ENCODE assay signal across 32 cellular contexts in the genomic region with DNA sequence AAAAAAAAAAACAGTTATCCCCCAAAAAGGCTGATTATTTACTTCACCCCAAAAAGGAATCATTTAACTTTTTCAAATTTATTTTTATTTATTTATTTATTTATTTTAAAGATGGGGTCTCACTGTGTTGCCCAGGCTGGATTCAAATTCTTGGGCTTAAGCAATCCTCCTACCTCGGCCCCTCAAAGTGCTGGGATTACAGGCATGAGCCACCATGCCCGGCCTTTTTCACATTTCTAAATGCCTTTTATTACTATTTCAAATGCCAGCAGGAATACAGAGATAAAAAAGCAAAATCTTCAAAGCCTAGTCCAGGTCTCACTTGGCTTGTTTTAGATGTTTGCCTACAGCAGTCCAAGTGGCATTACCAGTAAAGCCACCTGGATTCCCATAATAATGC.
"Had no signal": no experiment of that assay in that cellular context is flagged by ENCODE, and none has a peak within 500 bp of the region (broad histone marks: within the 10 kb centered on the region; RNA-seq: fewer than 3 reads in every experiment).

No MANE protein-coding gene starts in this region.

- H3K36me3 Mint-ChIP-seq: activated CD4-positive, alpha-beta memory T cell treated with anti-CD3 and anti-CD28 coated beads for 36 hours; activated CD8-positive, alpha-beta memory T cell treated with anti-CD3 and anti-CD28 coated beads, Interleukin-2, amount 10 ng/mL, durations not matched to agents 7 days and 5 days; activated naive CD8-positive, alpha-beta T cell treated with anti-CD3 and anti-CD28 coated beads for 36 hours had no signal

- H3K9me3 ChIP-seq: adrenal gland, ascending aorta, esophagus muscularis mucosa, gastroesophageal sphincter had no signal

- H3K27me3 ChIP-seq: adrenal gland, ascending aorta, brain microvascular endothelial cell, dorsolateral prefrontal cortex, esophagus muscularis mucosa, foreskin keratinocyte, gastroesophageal sphincter had no signal

- H3K27me3 Mint-ChIP-seq: activated CD4-positive, alpha-beta memory T cell treated with anti-CD3 and anti-CD28 coated beads for 36 hours; activated CD4-positive, alpha-beta T cell treated with anti-CD3 and anti-CD28 coated beads for 36 hours; activated CD4-positive, alpha-beta T cell treated with anti-CD3 and anti-CD28 coated beads, Interleukin-2, amount 10 ng/mL, durations not matched to agents 24 days and 14 days; activated CD8-positive, alpha-beta memory T cell treated with anti-CD3 and anti-CD28 coated beads, Interleukin-2, amount 10 ng/mL, durations not matched to agents 7 days and 5 days; activated naive CD4-positive, alpha-beta T cell treated with anti-CD3 and anti-CD28 coated beads, Interleukin-2, amount 50 U/mL, for 24 hours; activated naive CD8-positive, alpha-beta T cell treated with anti-CD3 and anti-CD28 coated beads for 36 hours; activated naive CD8-positive, alpha-beta T cell treated with anti-CD3 and anti-CD28 coated beads, Interleukin-2, amount 50 U/mL, for 24 hours; dendritic cell treated with granulocyte-macrophage colony-stimulating factor and Interleukin-4, amounts not matched to agents 40 ng/mL and 50 ng/mL, for 4 days had no signal

- FAIRE-seq: bronchial epithelial cell had no signal

- H3K4me3 Mint-ChIP-seq: activated CD4-positive, alpha-beta memory T cell treated with anti-CD3 and anti-CD28 coated beads for 36 hours; activated CD4-positive, alpha-beta T cell treated with anti-CD3 and anti-CD28 coated beads for 36 hours; activated CD4-positive, alpha-beta T cell treated with anti-CD3 and anti-CD28 coated beads, Interleukin-2, amount 10 ng/mL, durations not matched to agents 24 days and 14 days; activated CD8-positive, alpha-beta memory T cell treated with anti-CD3 and anti-CD28 coated beads, Interleukin-2, amount 10 ng/mL, durations not matched to agents 7 days and 5 days; activated CD8-positive, alpha-beta T cell treated with anti-CD3 and anti-CD28 coated beads, Interleukin-2, amount 10 ng/mL, durations not matched to agents 7 days and 5 days; activated naive CD4-positive, alpha-beta T cell treated with anti-CD3 and anti-CD28 coated beads for 36 hours; activated naive CD4-positive, alpha-beta T cell treated with anti-CD3 and anti-CD28 coated beads, Interleukin-2, amount 50 U/mL, for 24 hours; activated naive CD8-positive, alpha-beta T cell treated with anti-CD3 and anti-CD28 coated beads for 36 hours; activated naive CD8-positive, alpha-beta T cell treated with anti-CD3 and anti-CD28 coated beads, Interleukin-2, amount 50 U/mL, for 24 hours; activated T-helper 1 cell treated with anti-CD3 and anti-CD28 coated beads, Interleukin-12 subunit alpha, Interleukin-12 subunit beta, Interleukin-2, Interleukin-4 antibody, amounts not matched to agents 30 ng/mL and 10 ng/mL and 1 ng/mL, durations not matched to agents 14 hours and 24 hours and 36 hours; central memory CD8-positive, alpha-beta T cell; dendritic cell treated with granulocyte-macrophage colony-stimulating factor and Interleukin-4, amounts not matched to agents 40 ng/mL and 50 ng/mL, for 4 days had no signal

- H3K9me3 Mint-ChIP-seq: activated CD4-positive, alpha-beta memory T cell treated with anti-CD3 and anti-CD28 coated beads for 36 hours; activated CD4-positive, alpha-beta T cell treated with anti-CD3 and anti-CD28 coated beads, Interleukin-2, amount 10 ng/mL, durations not matched to agents 24 days and 14 days; activated naive CD4-positive, alpha-beta T cell treated with anti-CD3 and anti-CD28 coated beads for 36 hours; activated naive CD4-positive, alpha-beta T cell treated with anti-CD3 and anti-CD28 coated beads, Interleukin-2, amount 50 U/mL, for 24 hours; activated naive CD8-positive, alpha-beta T cell treated with anti-CD3 and anti-CD28 coated beads for 36 hours; activated naive CD8-positive, alpha-beta T cell treated with anti-CD3 and anti-CD28 coated beads, Interleukin-2, amount 50 U/mL, for 24 hours; activated T-helper 1 cell treated with anti-CD3 and anti-CD28 coated beads, Interleukin-12 subunit alpha, Interleukin-12 subunit beta, Interleukin-2, Interleukin-4 antibody, amounts not matched to agents 30 ng/mL and 10 ng/mL and 1 ng/mL, durations not matched to agents 14 hours and 24 hours and 36 hours; activated T-helper 2 cell treated with anti-CD3 and anti-CD28 coated beads, Interferon-gamma antibody, Interleukin-2, Interleukin-4, amounts not matched to agents 10 μg/mL and 5 μg/mL and 100 μg/mL, durations not matched to agents 14 hours and 24 hours and 36 hours; central memory CD8-positive, alpha-beta T cell; dendritic cell treated with granulocyte-macrophage colony-stimulating factor and Interleukin-4, amounts not matched to agents 40 ng/mL and 50 ng/mL, for 4 days had no signal

- H3K4me1 Mint-ChIP-seq: activated CD4-positive, alpha-beta T cell treated with anti-CD3 and anti-CD28 coated beads for 36 hours; activated CD4-positive, alpha-beta T cell treated with anti-CD3 and anti-CD28 coated beads, Interleukin-2, amount 10 ng/mL, durations not matched to agents 24 days and 14 days; activated CD8-positive, alpha-beta memory T cell treated with anti-CD3 and anti-CD28 coated beads, Interleukin-2, amount 10 ng/mL, durations not matched to agents 7 days and 5 days; activated naive CD4-positive, alpha-beta T cell treated with anti-CD3 and anti-CD28 coated beads, Interleukin-2, amount 50 U/mL, for 24 hours; activated naive CD8-positive, alpha-beta T cell treated with anti-CD3 and anti-CD28 coated beads for 36 hours; activated naive CD8-positive, alpha-beta T cell treated with anti-CD3 and anti-CD28 coated beads, Interleukin-2, amount 50 U/mL, for 24 hours; central memory CD8-positive, alpha-beta T cell had no signal

- H3K27ac Mint-ChIP-seq: activated CD4-positive, alpha-beta memory T cell treated with anti-CD3 and anti-CD28 coated beads for 36 hours; activated CD4-positive, alpha-beta T cell treated with anti-CD3 and anti-CD28 coated beads for 36 hours; activated CD4-positive, alpha-beta T cell treated with anti-CD3 and anti-CD28 coated beads, Interleukin-2, amount 10 ng/mL, durations not matched to agents 24 days and 14 days; activated CD8-positive, alpha-beta memory T cell treated with anti-CD3 and anti-CD28 coated beads, Interleukin-2, amount 10 ng/mL, durations not matched to agents 7 days and 5 days; activated CD8-positive, alpha-beta T cell treated with anti-CD3 and anti-CD28 coated beads, Interleukin-2, amount 10 ng/mL, durations not matched to agents 7 days and 5 days; activated naive CD4-positive, alpha-beta T cell treated with anti-CD3 and anti-CD28 coated beads for 36 hours; activated naive CD4-positive, alpha-beta T cell treated with anti-CD3 and anti-CD28 coated beads, Interleukin-2, amount 50 U/mL, for 24 hours; activated naive CD8-positive, alpha-beta T cell treated with anti-CD3 and anti-CD28 coated beads for 36 hours; activated naive CD8-positive, alpha-beta T cell treated with anti-CD3 and anti-CD28 coated beads, Interleukin-2, amount 50 U/mL, for 24 hours; activated T-helper 1 cell treated with anti-CD3 and anti-CD28 coated beads, Interleukin-12 subunit alpha, Interleukin-12 subunit beta, Interleukin-2, Interleukin-4 antibody, amounts not matched to agents 30 ng/mL and 10 ng/mL and 1 ng/mL, durations not matched to agents 14 hours and 24 hours and 36 hours; activated T-helper 2 cell treated with anti-CD3 and anti-CD28 coated beads, Interferon-gamma antibody, Interleukin-2, Interleukin-4, amounts not matched to agents 10 μg/mL and 5 μg/mL and 100 μg/mL, durations not matched to agents 14 hours and 24 hours and 36 hours; dendritic cell treated with granulocyte-macrophage colony-stimulating factor and Interleukin-4, amounts not matched to agents 40 ng/mL and 50 ng/mL, for 4 days had no signal

- DNase-seq: activated CD4-positive, alpha-beta memory T cell treated with anti-CD3 and anti-CD28 coated beads for 36 hours; activated CD4-positive, alpha-beta T cell treated with anti-CD3 and anti-CD28 coated beads for 36 hours; activated CD4-positive, alpha-beta T cell treated with anti-CD3 and anti-CD28 coated beads, Interleukin-2, amount 10 ng/mL, durations not matched to agents 24 days and 14 days; activated CD4-positive, CD25-positive, alpha-beta regulatory T cell; activated CD4-positive, CD25-positive, alpha-beta regulatory T cell treated with anti-CD3 and anti-CD28 coated beads, Interleukin-2, amount 50 U/mL, for 72 hours; activated CD8-positive, alpha-beta memory T cell treated with anti-CD3 and anti-CD28 coated beads, Interleukin-2, amount 10 ng/mL, durations not matched to agents 7 days and 5 days; activated CD8-positive, alpha-beta memory T cell treated with anti-CD3 and anti-CD28 coated beads, Interleukin-2, amount 50 U/mL, for 4 hours; activated CD8-positive, alpha-beta T cell treated with anti-CD3 and anti-CD28 coated beads, Interleukin-2, amount 10 ng/mL, durations not matched to agents 7 days and 5 days; activated effector memory CD4-positive, alpha-beta T cell treated with anti-CD3 and anti-CD28 coated beads, Interleukin-2, amount 50 U/mL, for 16 hours; activated naive CD4-positive, alpha-beta T cell treated with anti-CD3 and anti-CD28 coated beads for 36 hours; activated naive CD8-positive, alpha-beta T cell treated with anti-CD3 and anti-CD28 coated beads for 36 hours; activated naive CD8-positive, alpha-beta T cell treated with anti-CD3 and anti-CD28 coated beads, Interleukin-2, amount 50 U/mL, for 24 hours; activated T-cell treated with anti-CD3 and anti-CD28 coated beads, Interleukin-2, amount 50 U/mL, for 1 hour; activated T-cell treated with anti-CD3 and anti-CD28 coated beads, Interleukin-2, amount 50 U/mL, for 48 hours; amygdala; brain microvascular endothelial cell; dorsolateral prefrontal cortex; effector memory CD4-positive, alpha-beta T cell; erythroblast; foreskin keratinocyte; T-helper 2 cell had no signal

- H3K4me1 ChIP-seq: adrenal gland, ascending aorta, foreskin keratinocyte had no signal

- H3K4me3 ChIP-seq: adrenal gland, ascending aorta, coronary artery, dorsolateral prefrontal cortex, esophagus muscularis mucosa, gastroesophageal sphincter had no signal

- ATAC-seq: activated CD4-positive, alpha-beta T cell treated with anti-CD3 and anti-CD28 coated beads for 36 hours; activated CD8-positive, alpha-beta memory T cell treated with anti-CD3 and anti-CD28 coated beads, Interleukin-2, amount 10 ng/mL, durations not matched to agents 7 days and 5 days; activated CD8-positive, alpha-beta T cell treated with anti-CD3 and anti-CD28 coated beads, Interleukin-2, amount 10 ng/mL, durations not matched to agents 7 days and 5 days; activated naive CD8-positive, alpha-beta T cell treated with anti-CD3 and anti-CD28 coated beads, Interleukin-2, amount 50 U/mL, for 24 hours; foreskin keratinocyte; gastroesophageal sphincter had no signal

- H3K27ac ChIP-seq: adrenal gland, ascending aorta, brain microvascular endothelial cell, coronary artery, foreskin keratinocyte had no signal
